17 cellular contexts compared by ENCODE assay signal in the genomic region with DNA sequence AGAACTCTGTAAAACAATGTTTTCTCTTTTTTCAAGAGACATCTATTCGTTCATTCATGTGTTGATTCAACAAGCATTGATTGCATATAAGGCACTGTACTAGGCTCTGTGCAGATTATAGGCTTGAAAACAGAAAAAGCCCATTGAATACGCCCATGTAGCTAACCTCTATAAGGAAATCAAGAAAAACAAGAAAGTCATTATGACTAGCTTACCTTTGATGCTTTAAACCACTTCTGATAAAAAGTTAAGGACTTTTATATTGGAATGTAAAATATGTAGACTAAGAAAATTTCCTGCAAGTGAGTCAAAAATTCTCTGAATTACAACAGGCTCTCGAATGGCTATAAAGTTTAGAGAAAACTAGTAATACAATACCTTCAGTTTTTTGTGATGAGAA.
DNase-seq lines count a peak whose midpoint lies in the region; ATAC-seq and TF ChIP-seq lines count a peak whose summit lies in the region.
"Had no signal": no experiment of that assay in that cellular context is flagged by ENCODE, and none has a peak within 500 bp of the region (broad histone marks: within the 10 kb centered on the region; RNA-seq: fewer than 3 reads in every experiment).

No MANE protein-coding gene starts in this region.

- peaks cover 53% of the 10 kb centered on the region for H3K27me3 Mint-ChIP-seq in activated naive CD4-positive, alpha-beta T cell treated with anti-CD3 and anti-CD28 coated beads, Interleukin-2, amount 10 ng/mL, durations not matched to agents 7 days and 5 days
- H3K27me3 Mint-ChIP-seq: brain had no signal

- H3K27me3 ChIP-seq in PC-3 (ENCODE audit: low read length), result no peaks in the 10 kb centered on the region
- H3K27me3 ChIP-seq: dorsolateral prefrontal cortex had no signal

- no peak overlapping the region for H3K27ac Mint-ChIP-seq in activated naive CD4-positive, alpha-beta T cell treated with anti-CD3 and anti-CD28 coated beads, Interleukin-2, amount 50 U/mL, for 72 hours
- H3K27ac Mint-ChIP-seq in activated naive CD4-positive, alpha-beta T cell treated with anti-CD3 and anti-CD28 coated beads, Interleukin-2, amount 10 ng/mL, durations not matched to agents 7 days and 5 days, result no peak overlapping the region

- no peak overlapping the region for H3K9ac ChIP-seq in PC-3 (ENCODE audit: low read length)

- H3K9me3 Mint-ChIP-seq in activated naive CD4-positive, alpha-beta T cell treated with anti-CD3 and anti-CD28 coated beads, Interleukin-2, amount 50 U/mL, for 72 hours, result peaks cover 0 to 4% of the 10 kb centered on the region in 2 donors
- no peaks in the 10 kb centered on the region for H3K9me3 Mint-ChIP-seq in activated naive CD4-positive, alpha-beta T cell treated with anti-CD3 and anti-CD28 coated beads, Interleukin-2, amount 10 ng/mL, durations not matched to agents 7 days and 5 days

- no peak overlapping the region for H3K27ac ChIP-seq in PC-3 (ENCODE audit: low read length)
- peak overlapping the region; percentile 11 for H3K27ac ChIP-seq in caudate nucleus (ENCODE audit: low read depth, low read length)
- H3K27ac ChIP-seq: esophagus muscularis mucosa had no signal

- intact Hi-C loops in PC-3 (cut with micrococcal nuclease), result no loop called here

- no peak overlapping the region for H3K4me3 Mint-ChIP-seq in activated naive CD4-positive, alpha-beta T cell treated with anti-CD3 and anti-CD28 coated beads, Interleukin-2, amount 10 ng/mL, durations not matched to agents 7 days and 5 days
- H3K4me3 Mint-ChIP-seq: brain, neural crest cell had no signal

- no peaks in the 10 kb centered on the region for H3K36me3 Mint-ChIP-seq in activated naive CD4-positive, alpha-beta T cell treated with anti-CD3 and anti-CD28 coated beads, Interleukin-2, amount 50 U/mL, for 72 hours
- H3K36me3 Mint-ChIP-seq in activated naive CD4-positive, alpha-beta T cell treated with anti-CD3 and anti-CD28 coated beads, Interleukin-2, amount 10 ng/mL, durations not matched to agents 7 days and 5 days, result peaks cover 2% of the 10 kb centered on the region
- H3K36me3 Mint-ChIP-seq: brain had no signal

- ATAC-seq in activated naive CD4-positive, alpha-beta T cell treated with anti-CD3 and anti-CD28 coated beads, Interleukin-2, amount 50 U/mL, for 72 hours, result peak; percentile 73 to 93
- ATAC-seq in PC-3 (no peak; the same call in 1 of the 2 replicates), HG02610 (IDR thresholded peaks at IDR 0.05; ENCODE audit: unreplicated experiment) (no peak)
- ATAC-seq in stimulated activated naive CD8-positive, alpha-beta T cell treated with anti-CD3 and anti-CD28 coated beads, Interleukin-15, Interleukin-2, amounts not matched to agents 100 U/mL and 50 U/mL, for 24 hours, result peak; percentile 51

- H4K20me1 ChIP-seq in PC-3 (ENCODE audit: low read length), result no peaks in the 10 kb centered on the region

- H2AFZ ChIP-seq in PC-3 (ENCODE audit: low read length), result no peak overlapping the region

- no peaks in the 10 kb centered on the region for H3K36me3 ChIP-seq in PC-3 (ENCODE audit: low read depth, low read length)
- H3K36me3 ChIP-seq: esophagus muscularis mucosa had no signal

- H3K9me3 ChIP-seq in PC-3 (ENCODE audit: low read length), result no peaks in the 10 kb centered on the region
- H3K9me3 ChIP-seq: esophagus muscularis mucosa had no signal

- peaks cover 18% of the 10 kb centered on the region for H3K4me1 ChIP-seq in PC-3 (ENCODE audit: insufficient read depth, low read length)

- H3K4me1 Mint-ChIP-seq in activated naive CD4-positive, alpha-beta T cell treated with anti-CD3 and anti-CD28 coated beads, Interleukin-2, amount 10 ng/mL, durations not matched to agents 7 days and 5 days, result peaks cover 15% of the 10 kb centered on the region

- H3K9me2 ChIP-seq in PC-3 (replicated peaks; ENCODE audit: low read length), result no peaks in the 10 kb centered on the region

- H3K4me3 ChIP-seq in PC-3 (ENCODE audit: low read length), result no peak overlapping the region
- H3K4me3 ChIP-seq: dorsolateral prefrontal cortex, esophagus muscularis mucosa had no signal

- 0 out of 2 replicates have a peak overlapping the region, but pooled peaks have one; percentile 3 for H3K4me2 ChIP-seq in PC-3 (ENCODE audit: low read length)

- TF ChIP-seq CTCF in PC-3 (conservative IDR thresholded peaks at IDR 0.05; ENCODE audit: low read depth, low read length), result no peak

- BruUV-seq in PC-3 (replicated peaks; lab: Mats Ljungman, UMichigan), result no TSS peak

- no peaks in the 10 kb centered on the region for H3K79me2 ChIP-seq in PC-3 (ENCODE audit: low read length)

- no peak for DNase-seq in activated naive CD4-positive, alpha-beta T cell treated with anti-CD3 and anti-CD28 coated beads, Interleukin-2, amount 50 U/mL, for 72 hours (ENCODE audit: low spot score in 2 of 2)
- no peak for DNase-seq in activated naive CD4-positive, alpha-beta T cell treated with anti-CD3 and anti-CD28 coated beads, Interleukin-2, amount 10 ng/mL, durations not matched to agents 7 days and 5 days
- DNase-seq in PC-3, result peak; percentile 52
- no peak for DNase-seq in caudate nucleus (lab: John Stamatoyannopoulos, UW)
- no peak for DNase-seq in stimulated activated naive CD8-positive, alpha-beta T cell treated with anti-CD3 and anti-CD28 coated beads, Interleukin-15, Interleukin-2, amounts not matched to agents 100 U/mL and 50 U/mL, for 24 hours
- DNase-seq in putamen (ENCODE audit: low spot score), result no peak
- no peak for DNase-seq in iPS-NIHi7 (ENCODE audit: extremely low spot score)
- DNase-seq: dorsolateral prefrontal cortex, H7, islet precursor cell, MM.1S, NCI-H1694, retina had no signal

- CTCF ChIA-PET in activated naive CD4-positive, alpha-beta T cell treated with anti-CD3 and anti-CD28 coated beads, Interleukin-2, amount 10 ng/mL, durations not matched to agents 7 days and 5 days (lab: Charles Lee), result interaction anchor here (1.1 kb wide), 1 partner anchor 241 kb away, joined by 3 read pairs; no protein-coding TSS in a partner anchor
- CTCF ChIA-PET in PC-3 (lab: Charles Lee), result no interaction called here

- POLR2A ChIA-PET in PC-3 (lab: Charles Lee; ENCODE audit: unreplicated experiment), result interaction anchor here (0.7 kb wide), 1 partner anchor 185 kb away, joined by 6 read pairs; no protein-coding TSS in a partner anchor

- no peaks in the 10 kb centered on the region for H3F3A ChIP-seq in PC-3 (ENCODE audit: low read length, unreplicated experiment)

Comparison
In these comparisons a context has a peak if more than half of its experiments do, and no peak if none do; other contexts are left out.
1. ATAC-seq: peak in activated naive CD4-positive, alpha-beta T cell treated with anti-CD3 and anti-CD28 coated beads, Interleukin-2, amount 50 U/mL, for 72 hours (2 of 2) and stimulated activated naive CD8-positive, alpha-beta T cell treated with anti-CD3 and anti-CD28 coated beads, Interleukin-15, Interleukin-2, amounts not matched to agents 100 U/mL and 50 U/mL, for 24 hours (single experiment); none in PC-3 (single experiment) and HG02610 (single experiment).